30 cellular contexts compared by ENCODE assay signal in the genomic region with DNA sequence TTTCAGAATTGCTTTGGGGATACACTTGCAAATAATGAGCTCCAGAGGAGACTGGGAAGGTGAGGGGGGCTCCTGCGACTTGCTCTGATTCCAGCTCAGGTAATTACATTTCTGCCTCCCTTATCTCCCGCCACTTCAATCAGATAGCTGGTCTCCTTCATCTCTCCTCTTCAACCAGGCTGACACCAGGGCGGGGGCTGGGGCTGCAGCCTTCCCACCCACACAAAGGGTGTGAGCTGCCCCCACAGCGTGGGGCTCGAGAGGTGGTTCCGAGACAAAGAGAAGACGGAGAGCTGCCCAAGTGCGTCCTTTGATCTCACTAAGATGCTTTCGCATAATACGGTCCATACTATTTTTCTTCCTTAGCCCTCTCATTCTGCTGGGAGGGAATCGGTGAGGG.
"Had no signal": no experiment of that assay in that cellular context is flagged by ENCODE, and none has a peak within 500 bp of the region (broad histone marks: within the 10 kb centered on the region; RNA-seq: fewer than 3 reads in every experiment).

No MANE protein-coding gene starts in this region.

- H3K27ac ChIP-seq: adrenal gland, colonic mucosa, esophagus squamous epithelium, gastrocnemius medialis, ovary, right lobe of liver, stomach, suprapubic skin, tibial nerve, uterus, VCaP had no signal

- H3K27me3 Mint-ChIP-seq: activated CD4-positive, alpha-beta T cell treated with anti-CD3 and anti-CD28 coated beads, Interleukin-2, amount 10 ng/mL, durations not matched to agents 7 days and 5 days; activated CD8-positive, alpha-beta memory T cell treated with anti-CD3 and anti-CD28 coated beads, Interleukin-2, amount 10 ng/mL, durations not matched to agents 7 days and 5 days had no signal

- H3K4me1 Mint-ChIP-seq: activated CD4-positive, alpha-beta T cell treated with anti-CD3 and anti-CD28 coated beads, Interleukin-2, amount 10 ng/mL, durations not matched to agents 7 days and 5 days; stimulated activated memory B cell treated with anti-CD40 and anti-IgM and Interleukin-4, amounts not matched to agents 10 μg/mL and 1 μg/mL and 100 μg/mL, for 72 hours had no signal

- H3K27me3 ChIP-seq: adrenal gland, colonic mucosa, ovary, right lobe of liver, tibial nerve, uterus had no signal

- H3K27ac Mint-ChIP-seq: activated CD4-positive, alpha-beta T cell treated with anti-CD3 and anti-CD28 coated beads, Interleukin-2, amount 10 ng/mL, durations not matched to agents 7 days and 5 days; activated CD8-positive, alpha-beta memory T cell treated with anti-CD3 and anti-CD28 coated beads, Interleukin-2, amount 10 ng/mL, durations not matched to agents 7 days and 5 days; activated CD8-positive, alpha-beta T cell treated with anti-CD3 and anti-CD28 coated beads for 36 hours; activated naive CD8-positive, alpha-beta T cell; activated T-helper 1 cell treated with anti-CD3 and anti-CD28 coated beads, Interleukin-12 subunit alpha, Interleukin-12 subunit beta, Interleukin-2, Interleukin-4 antibody, amounts not matched to agents 30 ng/mL and 10 ng/mL and 1 ng/mL, durations not matched to agents 14 hours and 24 hours and 36 hours; mesothelial cell of epicardium; stimulated activated memory B cell treated with anti-CD40 and anti-IgM and Interleukin-4, amounts not matched to agents 10 μg/mL and 1 μg/mL and 100 μg/mL, for 72 hours; T-cell; T-helper 2 cell treated with Interferon-gamma antibody and Interleukin-4, amounts not matched to agents 5 μg/mL and 100 μg/mL, for 36 hours had no signal

- H3K36me3 ChIP-seq: adrenal gland, colonic mucosa, esophagus squamous epithelium, gastrocnemius medialis, ovary, right lobe of liver, stomach, suprapubic skin, tibial nerve, uterus had no signal

- ATAC-seq: activated CD8-positive, alpha-beta memory T cell treated with anti-CD3 and anti-CD28 coated beads, Interleukin-2, amount 10 ng/mL, durations not matched to agents 7 days and 5 days; activated CD8-positive, alpha-beta T cell treated with anti-CD3 and anti-CD28 coated beads for 36 hours; gastrocnemius medialis; left colon; naive thymus-derived CD8-positive, alpha-beta T cell; right lobe of liver; stimulated activated memory B cell treated with anti-CD40 and anti-IgM and Interleukin-4, amounts not matched to agents 10 μg/mL and 1 μg/mL and 100 μg/mL, for 72 hours; T-cell had no signal

- H3K36me3 Mint-ChIP-seq: activated CD8-positive, alpha-beta memory T cell treated with anti-CD3 and anti-CD28 coated beads, Interleukin-2, amount 10 ng/mL, durations not matched to agents 7 days and 5 days; activated naive CD8-positive, alpha-beta T cell; mesothelial cell of epicardium; naive thymus-derived CD8-positive, alpha-beta T cell; stimulated activated memory B cell treated with anti-CD40 and anti-IgM and Interleukin-4, amounts not matched to agents 10 μg/mL and 1 μg/mL and 100 μg/mL, for 72 hours; T-cell had no signal

- H3K4me3 ChIP-seq: adrenal gland, colonic mucosa, esophagus squamous epithelium, gastrocnemius medialis, lung, ovary, right lobe of liver, stomach, suprapubic skin, tibial nerve, uterus had no signal

- H3K4me3 Mint-ChIP-seq: activated CD4-positive, alpha-beta T cell treated with anti-CD3 and anti-CD28 coated beads, Interleukin-2, amount 10 ng/mL, durations not matched to agents 7 days and 5 days; activated CD8-positive, alpha-beta memory T cell treated with anti-CD3 and anti-CD28 coated beads, Interleukin-2, amount 10 ng/mL, durations not matched to agents 7 days and 5 days; activated CD8-positive, alpha-beta T cell treated with anti-CD3 and anti-CD28 coated beads for 36 hours; activated naive CD8-positive, alpha-beta T cell; activated T-helper 1 cell treated with anti-CD3 and anti-CD28 coated beads, Interleukin-12 subunit alpha, Interleukin-12 subunit beta, Interleukin-2, Interleukin-4 antibody, amounts not matched to agents 30 ng/mL and 10 ng/mL and 1 ng/mL, durations not matched to agents 14 hours and 24 hours and 36 hours; central memory CD8-positive, alpha-beta T cell; mesothelial cell of epicardium; naive thymus-derived CD8-positive, alpha-beta T cell; stimulated activated memory B cell treated with anti-CD40 and anti-IgM and Interleukin-4, amounts not matched to agents 10 μg/mL and 1 μg/mL and 100 μg/mL, for 72 hours; T-cell; T-helper 2 cell treated with Interferon-gamma antibody and Interleukin-4, amounts not matched to agents 5 μg/mL and 100 μg/mL, for 36 hours had no signal

- H3K4me1 ChIP-seq: adrenal gland, colonic mucosa, esophagus squamous epithelium, gastrocnemius medialis, right lobe of liver, stomach, suprapubic skin, tibial nerve, uterus had no signal

- H3K9me3 Mint-ChIP-seq: activated CD4-positive, alpha-beta T cell treated with anti-CD3 and anti-CD28 coated beads, Interleukin-2, amount 10 ng/mL, durations not matched to agents 7 days and 5 days; activated CD8-positive, alpha-beta T cell treated with anti-CD3 and anti-CD28 coated beads for 36 hours; activated T-helper 1 cell treated with anti-CD3 and anti-CD28 coated beads, Interleukin-12 subunit alpha, Interleukin-12 subunit beta, Interleukin-2, Interleukin-4 antibody, amounts not matched to agents 30 ng/mL and 10 ng/mL and 1 ng/mL, durations not matched to agents 14 hours and 24 hours and 36 hours; central memory CD8-positive, alpha-beta T cell; mesothelial cell of epicardium; stimulated activated memory B cell treated with anti-CD40 and anti-IgM and Interleukin-4, amounts not matched to agents 10 μg/mL and 1 μg/mL and 100 μg/mL, for 72 hours; T-cell; T-helper 2 cell treated with Interferon-gamma antibody and Interleukin-4, amounts not matched to agents 5 μg/mL and 100 μg/mL, for 36 hours had no signal

- DNase-seq: activated CD4-positive, alpha-beta T cell treated with anti-CD3 and anti-CD28 coated beads, Interleukin-2, amount 10 ng/mL, durations not matched to agents 7 days and 5 days; activated CD4-positive, CD25-positive, alpha-beta regulatory T cell treated with anti-CD3 and anti-CD28 coated beads, Interleukin-2, amount 50 U/mL, for 72 hours; activated CD8-positive, alpha-beta memory T cell treated with anti-CD3 and anti-CD28 coated beads, Interleukin-2, amount 10 ng/mL, durations not matched to agents 7 days and 5 days; activated CD8-positive, alpha-beta T cell treated with anti-CD3 and anti-CD28 coated beads for 36 hours; activated gamma-delta T cell treated with Interleukin-2 at 50 U/mL for 16 hours; activated T-cell treated with anti-CD3 and anti-CD28 coated beads for 4 hours; adrenal gland; colonic mucosa; esophagus squamous epithelium; islet precursor cell; left colon; small intestine; stimulated activated CD4-positive, alpha-beta T cell treated with anti-CD3 and anti-CD28 coated beads, Interleukin-15, amount 100 ng/mL, for 24 hours; stomach; T-cell; uterus had no signal

- H3K9me3 ChIP-seq: adrenal gland, colonic mucosa, esophagus squamous epithelium, gastrocnemius medialis, ovary, right lobe of liver, stomach, suprapubic skin, tibial nerve, uterus had no signal
